In genomic region chr2:230954738-230955137, GRCh38 we compare ENCODE assay signal across 30 cellular contexts. TPM values are rescaled to one million over a fixed set of nuclear protein-coding genes. Genes with fewer than 3 reads are reported as not detected.
"Had no signal": no experiment of that assay in that cellular context is flagged by ENCODE, and none has a peak within 500 bp of the region (broad histone marks: within the 10 kb centered on the region; RNA-seq: fewer than 3 reads in every experiment).

No MANE protein-coding gene starts in this region.

- DNase-seq: activated B cell treated with CpG ODN at 0.5 μM for 24 hours; activated CD4-positive, alpha-beta T cell treated with anti-CD3 and anti-CD28 coated beads for 1 hour; activated CD4-positive, alpha-beta T cell treated with anti-CD3 and anti-CD28 coated beads, Interleukin-2, amount 10 ng/mL, durations not matched to agents 24 days and 14 days; activated CD4-positive, alpha-beta T cell treated with anti-CD3 and anti-CD28 coated beads, Interleukin-2, amount 50 U/mL, for 48 hours; activated effector memory CD4-positive, alpha-beta T cell treated with Interleukin-2 at 50 U/mL for 16 hours; activated naive CD4-positive, alpha-beta T cell; activated T-cell treated with anti-CD3 and anti-CD28 coated beads for 4 hours; brain microvascular endothelial cell; Karpas-422; MM.1S; NCI-H1105; NCI-H1436; NCI-H1694 treated with DMSO at 0.1 percent for 48 hours; NCI-H2029 treated with DMSO at 0.1 percent for 48 hours; NCI-H345; NCI-H510A; NCI-H526 treated with DMSO at 0.1 percent for 48 hours; NCI-H82; NK-92 treated with Interleukin-12 subunit alpha and Interleukin-12 subunit beta, amount 100 ng/mL, for 24 hours; OCI-M1; Right ventricle myocardium superior; T-helper 2 cell; T1000 had no signal

- H3K9me3 Mint-ChIP-seq: activated B cell treated with CpG ODN at 0.5 μM for 24 hours; activated CD4-positive, alpha-beta T cell treated with anti-CD3 and anti-CD28 coated beads, Interleukin-2, amount 10 ng/mL, durations not matched to agents 24 days and 14 days; activated naive CD4-positive, alpha-beta T cell treated with anti-CD3 and anti-CD28 coated beads, Interleukin-2, amount 50 U/mL, for 24 hours had no signal

- H3K4me3 Mint-ChIP-seq: activated B cell treated with CpG ODN at 0.5 μM for 24 hours; activated CD4-positive, alpha-beta T cell treated with anti-CD3 and anti-CD28 coated beads, Interleukin-2, amount 10 ng/mL, durations not matched to agents 24 days and 14 days; activated naive CD4-positive, alpha-beta T cell treated with anti-CD3 and anti-CD28 coated beads, Interleukin-2, amount 50 U/mL, for 24 hours had no signal

- H3K27me3 ChIP-seq: brain microvascular endothelial cell, SJSA1 had no signal

- H3K4me3 ChIP-seq: cardiac muscle cell, SJSA1 had no signal

- H3K9me3 ChIP-seq: SJSA1 had no signal

- H3K27ac ChIP-seq: brain microvascular endothelial cell, cardiac muscle cell, RWPE1, SJSA1 had no signal

- H3K27ac Mint-ChIP-seq: activated B cell treated with CpG ODN at 0.5 μM for 24 hours; activated CD4-positive, alpha-beta T cell treated with anti-CD3 and anti-CD28 coated beads, Interleukin-2, amount 10 ng/mL, durations not matched to agents 24 days and 14 days; activated naive CD4-positive, alpha-beta T cell treated with anti-CD3 and anti-CD28 coated beads, Interleukin-2, amount 50 U/mL, for 24 hours had no signal

- H3K36me3 ChIP-seq: brain microvascular endothelial cell, cardiac muscle cell, SJSA1 had no signal

- H3K36me3 Mint-ChIP-seq: activated naive CD4-positive, alpha-beta T cell treated with anti-CD3 and anti-CD28 coated beads, Interleukin-2, amount 50 U/mL, for 24 hours had no signal

- ATAC-seq: Panc1, SK-N-SH treated with all-trans-retinoic acid at 6 μM for 48 hours had no signal

RNA-seq across cellular contexts. Expression of gene GPR55, which starts 29.7 kb away (rescaled TPM):
- total RNA-seq: cardiac muscle cell, Right ventricle myocardium superior had no signal
- polyA plus RNA-seq: cardiac muscle cell had no signal

RNA-seq across cellular contexts. Expression of gene SPATA3, which starts 41.2 kb away (rescaled TPM):
- total RNA-seq: activated B cell treated with CpG ODN at 0.5 μM for 24 hours; activated CD4-positive, alpha-beta T cell treated with anti-CD3 and anti-CD28 coated beads, Interleukin-2, amount 10 ng/mL, durations not matched to agents 24 days and 14 days; cardiac muscle cell; Right ventricle myocardium superior; SJSA1 had no signal
- polyA plus RNA-seq: adipose tissue, cardiac muscle cell had no signal
